Comparison of ENCODE assay signal across 1 cellular context in the genomic region with DNA sequence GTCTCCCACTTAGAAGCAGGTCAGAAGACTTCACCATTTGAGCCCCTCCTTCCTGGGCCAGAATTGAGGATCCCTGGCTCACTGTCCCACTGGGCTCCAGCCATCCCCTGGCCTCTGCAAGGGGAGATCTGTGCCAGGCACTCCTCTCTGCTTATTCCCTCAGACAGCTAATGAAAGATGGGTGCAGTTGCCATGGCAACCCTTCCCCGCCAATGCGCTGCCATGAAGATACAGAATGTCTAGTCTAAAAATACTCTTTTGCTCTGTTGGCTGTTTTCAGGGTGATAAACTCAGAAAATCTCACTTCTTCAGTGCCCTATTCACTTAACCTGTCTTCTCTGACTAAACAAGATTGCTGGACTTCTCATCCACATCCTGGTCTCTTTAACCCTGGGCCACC.
A peak's percentile ranks its signal among the peaks of the same experiment; 100 is the strongest.
TF ChIP-seq lines count a peak whose summit lies in the region.

No MANE protein-coding gene starts in this region.

TF ChIP-seq in HepG2, 621 proteins besides CTCF, POLR2A, EP300 and RAD21 (continued from another document):
- 0 out of 2 replicates have a peak, but pooled peaks have one; percentile 30 for TF ChIP-seq MYNN (CRISPR knock-in tag; IDR thresholded peaks at IDR 0.05; ENCODE audit: low read depth)
- TF ChIP-seq, protein P1, sequence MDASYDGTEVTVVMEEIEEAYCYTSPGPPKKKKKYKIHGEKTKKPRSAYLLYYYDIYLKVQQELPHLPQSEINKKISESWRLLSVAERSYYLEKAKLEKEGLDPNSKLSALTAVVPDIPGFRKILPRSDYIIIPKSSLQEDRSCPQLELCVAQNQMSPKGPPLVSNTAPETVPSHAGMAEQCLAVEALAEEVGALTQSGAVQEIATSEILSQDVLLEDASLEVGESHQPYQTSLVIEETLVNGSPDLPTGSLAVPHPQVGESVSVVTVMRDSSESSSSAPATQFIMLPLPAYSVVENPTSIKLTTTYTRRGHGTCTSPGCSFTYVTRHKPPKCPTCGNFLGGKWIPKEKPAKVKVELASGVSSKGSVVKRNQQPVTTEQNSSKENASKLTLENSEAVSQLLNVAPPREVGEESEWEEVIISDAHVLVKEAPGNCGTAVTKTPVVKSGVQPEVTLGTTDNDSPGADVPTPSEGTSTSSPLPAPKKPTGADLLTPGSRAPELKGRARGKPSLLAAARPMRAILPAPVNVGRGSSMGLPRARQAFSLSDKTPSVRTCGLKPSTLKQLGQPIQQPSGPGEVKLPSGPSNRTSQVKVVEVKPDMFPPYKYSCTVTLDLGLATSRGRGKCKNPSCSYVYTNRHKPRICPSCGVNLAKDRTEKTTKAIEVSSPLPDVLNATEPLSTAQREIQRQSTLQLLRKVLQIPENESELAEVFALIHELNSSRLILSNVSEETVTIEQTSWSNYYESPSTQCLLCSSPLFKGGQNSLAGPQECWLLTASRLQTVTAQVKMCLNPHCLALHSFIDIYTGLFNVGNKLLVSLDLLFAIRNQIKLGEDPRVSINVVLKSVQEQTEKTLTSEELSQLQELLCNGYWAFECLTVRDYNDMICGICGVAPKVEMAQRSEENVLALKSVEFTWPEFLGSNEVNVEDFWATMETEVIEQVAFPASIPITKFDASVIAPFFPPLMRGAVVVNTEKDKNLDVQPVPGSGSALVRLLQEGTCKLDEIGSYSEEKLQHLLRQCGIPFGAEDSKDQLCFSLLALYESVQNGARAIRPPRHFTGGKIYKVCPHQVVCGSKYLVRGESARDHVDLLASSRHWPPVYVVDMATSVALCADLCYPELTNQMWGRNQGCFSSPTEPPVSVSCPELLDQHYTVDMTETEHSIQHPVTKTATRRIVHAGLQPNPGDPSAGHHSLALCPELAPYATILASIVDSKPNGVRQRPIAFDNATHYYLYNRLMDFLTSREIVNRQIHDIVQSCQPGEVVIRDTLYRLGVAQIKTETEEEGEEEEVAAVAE (CRISPR knock-in tag; IDR thresholded peaks at IDR 0.05; ENCODE audit: borderline replicate concordance), result no peak
- no peak for TF ChIP-seq ZFP36L2 (CRISPR knock-in tag; IDR thresholded peaks at IDR 0.05)
- no peak for TF ChIP-seq SOX13 (IDR thresholded peaks at IDR 0.05)
- TF ChIP-seq SOX13 (CRISPR knock-in tag; conservative IDR thresholded peaks at IDR 0.05 in 1 of 2, IDR thresholded peaks at IDR 0.05 in 1 of 2), result no peak
- no peak for TF ChIP-seq ZBTB40 (IDR thresholded peaks at IDR 0.05)
- TF ChIP-seq ZBTB40 (CRISPR knock-in tag; IDR thresholded peaks at IDR 0.05), result no peak
- TF ChIP-seq U2AF2 (IDR thresholded peaks at IDR 0.05; ENCODE audit: low read depth, low read length), result no peak
- TF ChIP-seq, protein P2, sequence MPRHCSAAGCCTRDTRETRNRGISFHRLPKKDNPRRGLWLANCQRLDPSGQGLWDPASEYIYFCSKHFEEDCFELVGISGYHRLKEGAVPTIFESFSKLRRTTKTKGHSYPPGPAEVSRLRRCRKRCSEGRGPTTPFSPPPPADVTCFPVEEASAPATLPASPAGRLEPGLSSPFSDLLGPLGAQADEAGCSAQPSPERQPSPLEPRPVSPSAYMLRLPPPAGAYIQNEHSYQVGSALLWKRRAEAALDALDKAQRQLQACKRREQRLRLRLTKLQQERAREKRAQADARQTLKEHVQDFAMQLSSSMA (CRISPR knock-in tag; IDR thresholded peaks at IDR 0.05), result no peak
- TF ChIP-seq ZNF672 (CRISPR knock-in tag; IDR thresholded peaks at IDR 0.05), result no peak
- TF ChIP-seq ZNF180 (CRISPR knock-in tag; IDR thresholded peaks at IDR 0.05; ENCODE audit: borderline replicate concordance, low read depth), result no peak
- no peak for TF ChIP-seq ELF1 (CRISPR knock-in tag; IDR thresholded peaks at IDR 0.05)
- TF ChIP-seq ZNF703 (CRISPR knock-in tag; IDR thresholded peaks at IDR 0.05; ENCODE audit: borderline replicate concordance), result no peak
- TF ChIP-seq, protein P3, sequence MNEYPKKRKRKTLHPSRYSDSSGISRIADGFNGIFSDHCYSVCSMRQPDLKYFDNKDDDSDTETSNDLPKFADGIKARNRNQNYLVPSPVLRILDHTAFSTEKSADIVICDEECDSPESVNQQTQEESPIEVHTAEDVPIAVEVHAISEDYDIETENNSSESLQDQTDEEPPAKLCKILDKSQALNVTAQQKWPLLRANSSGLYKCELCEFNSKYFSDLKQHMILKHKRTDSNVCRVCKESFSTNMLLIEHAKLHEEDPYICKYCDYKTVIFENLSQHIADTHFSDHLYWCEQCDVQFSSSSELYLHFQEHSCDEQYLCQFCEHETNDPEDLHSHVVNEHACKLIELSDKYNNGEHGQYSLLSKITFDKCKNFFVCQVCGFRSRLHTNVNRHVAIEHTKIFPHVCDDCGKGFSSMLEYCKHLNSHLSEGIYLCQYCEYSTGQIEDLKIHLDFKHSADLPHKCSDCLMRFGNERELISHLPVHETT (CRISPR knock-in tag; conservative IDR thresholded peaks at IDR 0.05), result no peak
- TF ChIP-seq NFATC3 (CRISPR knock-in tag; IDR thresholded peaks at IDR 0.05), result no peak
- no peak for TF ChIP-seq ZNF678 (CRISPR knock-in tag; IDR thresholded peaks at IDR 0.05)
- TF ChIP-seq TOE1 (CRISPR knock-in tag; IDR thresholded peaks at IDR 0.05), result no peak
- TF ChIP-seq, protein P4, sequence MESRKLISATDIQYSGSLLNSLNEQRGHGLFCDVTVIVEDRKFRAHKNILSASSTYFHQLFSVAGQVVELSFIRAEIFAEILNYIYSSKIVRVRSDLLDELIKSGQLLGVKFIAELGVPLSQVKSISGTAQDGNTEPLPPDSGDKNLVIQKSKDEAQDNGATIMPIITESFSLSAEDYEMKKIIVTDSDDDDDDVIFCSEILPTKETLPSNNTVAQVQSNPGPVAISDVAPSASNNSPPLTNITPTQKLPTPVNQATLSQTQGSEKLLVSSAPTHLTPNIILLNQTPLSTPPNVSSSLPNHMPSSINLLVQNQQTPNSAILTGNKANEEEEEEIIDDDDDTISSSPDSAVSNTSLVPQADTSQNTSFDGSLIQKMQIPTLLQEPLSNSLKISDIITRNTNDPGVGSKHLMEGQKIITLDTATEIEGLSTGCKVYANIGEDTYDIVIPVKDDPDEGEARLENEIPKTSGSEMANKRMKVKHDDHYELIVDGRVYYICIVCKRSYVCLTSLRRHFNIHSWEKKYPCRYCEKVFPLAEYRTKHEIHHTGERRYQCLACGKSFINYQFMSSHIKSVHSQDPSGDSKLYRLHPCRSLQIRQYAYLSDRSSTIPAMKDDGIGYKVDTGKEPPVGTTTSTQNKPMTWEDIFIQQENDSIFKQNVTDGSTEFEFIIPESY (CRISPR knock-in tag; IDR thresholded peaks at IDR 0.05), result peak; percentile 94
- no peak for TF ChIP-seq KAT7 (CRISPR knock-in tag; IDR thresholded peaks at IDR 0.05; ENCODE audit: borderline replicate concordance)
- TF ChIP-seq SOX6 (IDR thresholded peaks at IDR 0.05), result no peak
- no peak for TF ChIP-seq SOX6 (CRISPR knock-in tag; IDR thresholded peaks at IDR 0.05)
TF ChIP-seq in HepG2: peak in this region for 16.
